Comparison of ENCODE assay signal across 1 cellular context in the genomic region with DNA sequence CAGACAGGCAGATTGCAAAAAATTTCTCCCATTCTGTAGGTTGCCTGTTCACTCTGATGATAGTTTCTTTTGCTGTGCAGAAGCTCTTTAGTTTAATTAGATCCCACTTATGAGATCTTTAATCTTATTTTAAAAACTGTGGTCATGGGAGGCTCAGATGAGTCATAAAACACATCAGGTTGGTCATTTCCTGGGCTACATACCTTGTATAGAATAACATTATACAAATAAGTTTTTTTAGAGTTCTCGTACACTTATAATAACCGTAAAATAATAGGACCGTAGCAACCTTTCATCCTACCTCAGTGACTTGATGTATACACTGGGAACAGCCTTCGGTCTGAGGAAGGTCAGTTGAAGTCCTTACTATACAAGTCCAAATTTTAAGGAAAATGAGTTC. TPM values are rescaled to one million over a fixed set of nuclear protein-coding genes. Genes with fewer than 3 reads are reported as not detected.
"Had no signal": no experiment of that assay in that cellular context is flagged by ENCODE, and none has a peak within 500 bp of the region (broad histone marks: within the 10 kb centered on the region; RNA-seq: fewer than 3 reads in every experiment).

No MANE protein-coding gene starts in this region.

RNA-seq across cellular contexts. Expression of a gene that starts 14.0 kb away (rescaled TPM):
- polyA plus RNA-seq: naive thymus-derived CD4-positive, alpha-beta T cell had no signal
